In genomic region chr19:2485428-2485827, GRCh38 we compare ENCODE assay signal across 19 cellular contexts.
"Had no signal": no experiment of that assay in that cellular context is flagged by ENCODE, and none has a peak within 500 bp of the region (broad histone marks: within the 10 kb centered on the region; RNA-seq: fewer than 3 reads in every experiment).

No MANE protein-coding gene starts in this region.

- H3K4me3 Mint-ChIP-seq: immature natural killer cell; naive thymus-derived CD4-positive, alpha-beta T cell; nephron progenitor cell had no signal

- ATAC-seq: gastroesophageal sphincter; lower lobe of right lung; naive thymus-derived CD4-positive, alpha-beta T cell; psoas muscle had no signal

- H3K4me1 Mint-ChIP-seq: nephron progenitor cell had no signal

- H3K27ac Mint-ChIP-seq: immature natural killer cell, nephron progenitor cell had no signal

- H3K36me3 ChIP-seq: esophagus squamous epithelium, gastroesophageal sphincter, left ventricle myocardium inferior, lower lobe of right lung, sigmoid colon had no signal

- H3K27ac ChIP-seq: epithelial cell of prostate, esophagus squamous epithelium, gastroesophageal sphincter, left ventricle myocardium inferior, lower lobe of right lung, psoas muscle, sigmoid colon, skin epidermis had no signal

- H3K4me3 ChIP-seq: esophagus squamous epithelium, gastroesophageal sphincter, left ventricle myocardium inferior, lower lobe of right lung, psoas muscle, sigmoid colon, skin epidermis had no signal

- H3K9me3 ChIP-seq: psoas muscle had no signal

- DNase-seq: effector memory CD4-positive, alpha-beta T cell; esophagus squamous epithelium; foreskin fibroblast; glutamatergic neuron; immature natural killer cell; left ventricle myocardium inferior; lower lobe of right lung; mesendoderm; naive thymus-derived CD4-positive, alpha-beta T cell; nephron progenitor cell; psoas muscle; retina; sigmoid colon; stimulated activated CD4-positive, alpha-beta T cell treated with anti-CD3 and anti-CD28 coated beads, Interleukin-2, amount 100 ng/mL, for 24 hours; stimulated activated naive CD4-positive, alpha-beta T cell treated with Interleukin-2 at 50 U/mL for 16 hours; trophoblast cell had no signal

- H3K27me3 ChIP-seq: gastroesophageal sphincter, sigmoid colon had no signal
